ENCODE assay signal across 28 cellular contexts in the genomic region with DNA sequence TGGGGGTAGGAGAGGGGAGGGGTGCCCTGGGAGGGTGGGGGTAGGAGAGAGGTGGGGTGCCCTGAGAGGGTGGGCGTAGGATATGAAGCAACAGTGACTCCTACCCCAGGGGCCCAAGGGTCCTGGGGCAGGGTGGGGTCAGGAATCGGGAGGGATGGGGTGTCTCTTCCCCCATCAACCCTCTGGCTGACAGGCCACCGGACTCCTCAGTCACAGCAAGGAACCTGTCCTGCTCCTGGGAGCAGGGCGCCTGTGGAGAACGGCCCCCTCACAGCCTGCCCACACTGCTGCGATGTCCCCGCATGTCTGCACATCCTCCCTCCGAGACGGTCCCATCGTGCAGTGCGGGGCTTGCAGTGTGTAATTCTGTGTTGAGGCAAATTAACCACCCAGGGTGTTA. TPM values are rescaled to one million over a fixed set of nuclear protein-coding genes. Genes with fewer than 3 reads are reported as not detected.
"Had no signal": no experiment of that assay in that cellular context is flagged by ENCODE, and none has a peak within 500 bp of the region (broad histone marks: within the 10 kb centered on the region; RNA-seq: fewer than 3 reads in every experiment).

No MANE protein-coding gene starts in this region.

- H3K4me3 Mint-ChIP-seq: activated CD4-positive, alpha-beta T cell treated with anti-CD3 and anti-CD28 coated beads, Interleukin-2, amount 10 ng/mL, durations not matched to agents 7 days and 5 days; activated CD8-positive, alpha-beta memory T cell treated with anti-CD3 and anti-CD28 coated beads, Interleukin-2, amount 10 ng/mL, durations not matched to agents 7 days and 5 days; activated CD8-positive, alpha-beta T cell treated with anti-CD3 and anti-CD28 coated beads for 36 hours; activated naive CD4-positive, alpha-beta T cell treated with anti-CD3 and anti-CD28 coated beads, Interleukin-2, amount 50 U/mL, for 24 hours; activated T-helper 1 cell treated with anti-CD3 and anti-CD28 coated beads, Interleukin-12 subunit alpha, Interleukin-12 subunit beta, Interleukin-2, Interleukin-4 antibody, amounts not matched to agents 30 ng/mL and 10 ng/mL and 1 ng/mL, durations not matched to agents 14 hours and 24 hours and 36 hours; brain; naive thymus-derived CD8-positive, alpha-beta T cell; T-cell; T-helper 2 cell treated with Interferon-gamma antibody and Interleukin-4, amounts not matched to agents 5 μg/mL and 100 μg/mL, for 36 hours had no signal

- H3K36me3 Mint-ChIP-seq: activated CD8-positive, alpha-beta memory T cell treated with anti-CD3 and anti-CD28 coated beads, Interleukin-2, amount 10 ng/mL, durations not matched to agents 7 days and 5 days; activated naive CD4-positive, alpha-beta T cell treated with anti-CD3 and anti-CD28 coated beads, Interleukin-2, amount 50 U/mL, for 24 hours; brain; naive thymus-derived CD8-positive, alpha-beta T cell; T-cell had no signal

- DNase-seq: activated CD4-positive, alpha-beta T cell treated with anti-CD3 and anti-CD28 coated beads, Interleukin-2, amount 10 ng/mL, durations not matched to agents 7 days and 5 days; activated CD8-positive, alpha-beta memory T cell treated with anti-CD3 and anti-CD28 coated beads, Interleukin-2, amount 10 ng/mL, durations not matched to agents 7 days and 5 days; activated CD8-positive, alpha-beta T cell treated with anti-CD3 and anti-CD28 coated beads for 36 hours; activated gamma-delta T cell; anterior cingulate cortex; central memory CD4-positive, alpha-beta T cell; dorsolateral prefrontal cortex; effector memory CD8-positive, alpha-beta T cell; heart left ventricle; kidney; lower lobe of right lung; naive thymus-derived CD8-positive, alpha-beta T cell; right lobe of liver; stimulated activated CD4-positive, alpha-beta T cell treated with anti-CD3 and anti-CD28 coated beads, Interleukin-1b, Interleukin-23, amount 100 ng/mL, for 48 hours; T-cell; testis; trophoblast cell; uterus had no signal

- H3K9me3 ChIP-seq: heart left ventricle, lower lobe of right lung, neutrophil, right lobe of liver, testis, uterus had no signal

- ATAC-seq: activated CD4-positive, CD25-positive, alpha-beta regulatory T cell treated with anti-CD3 and anti-CD28 coated beads, Interleukin-2, amount 50 U/mL, for 24 hours; activated CD8-positive, alpha-beta memory T cell treated with anti-CD3 and anti-CD28 coated beads, Interleukin-2, amount 10 ng/mL, durations not matched to agents 7 days and 5 days; activated CD8-positive, alpha-beta T cell treated with anti-CD3 and anti-CD28 coated beads for 36 hours; effector memory CD8-positive, alpha-beta T cell; heart left ventricle; naive thymus-derived CD8-positive, alpha-beta T cell; T-cell had no signal

- H3K4me1 ChIP-seq: heart left ventricle, lower lobe of right lung, parathyroid adenoma, right lobe of liver, testis, uterus had no signal

- H3K27me3 ChIP-seq: neutrophil, right lobe of liver, testis, uterus had no signal

- H3K27ac Mint-ChIP-seq: activated CD4-positive, alpha-beta T cell treated with anti-CD3 and anti-CD28 coated beads, Interleukin-2, amount 10 ng/mL, durations not matched to agents 7 days and 5 days; activated CD8-positive, alpha-beta memory T cell treated with anti-CD3 and anti-CD28 coated beads, Interleukin-2, amount 10 ng/mL, durations not matched to agents 7 days and 5 days; activated CD8-positive, alpha-beta T cell treated with anti-CD3 and anti-CD28 coated beads for 36 hours; activated naive CD4-positive, alpha-beta T cell treated with anti-CD3 and anti-CD28 coated beads, Interleukin-2, amount 50 U/mL, for 24 hours; activated T-helper 1 cell treated with anti-CD3 and anti-CD28 coated beads, Interleukin-12 subunit alpha, Interleukin-12 subunit beta, Interleukin-2, Interleukin-4 antibody, amounts not matched to agents 30 ng/mL and 10 ng/mL and 1 ng/mL, durations not matched to agents 14 hours and 24 hours and 36 hours; brain; effector memory CD8-positive, alpha-beta T cell; naive thymus-derived CD8-positive, alpha-beta T cell; T-cell; T-helper 2 cell treated with Interferon-gamma antibody and Interleukin-4, amounts not matched to agents 5 μg/mL and 100 μg/mL, for 36 hours had no signal

- H3K27ac ChIP-seq: dorsolateral prefrontal cortex, heart left ventricle, lower lobe of right lung, neutrophil, parathyroid adenoma, right lobe of liver, testis, uterus, VCaP had no signal

- H3K36me3 ChIP-seq: heart left ventricle, lower lobe of right lung, neutrophil, right lobe of liver, uterus had no signal

- H3K4me1 Mint-ChIP-seq: activated CD4-positive, alpha-beta T cell treated with anti-CD3 and anti-CD28 coated beads, Interleukin-2, amount 10 ng/mL, durations not matched to agents 7 days and 5 days; activated CD8-positive, alpha-beta memory T cell treated with anti-CD3 and anti-CD28 coated beads, Interleukin-2, amount 10 ng/mL, durations not matched to agents 7 days and 5 days; brain; naive thymus-derived CD8-positive, alpha-beta T cell; T-cell had no signal

- H2AFZ ChIP-seq: parathyroid adenoma had no signal

- H3K4me3 ChIP-seq: dorsolateral prefrontal cortex, heart left ventricle, lower lobe of right lung, right lobe of liver, skin epidermis, testis, uterus had no signal

- H3K9ac ChIP-seq: parathyroid adenoma had no signal

- H3K9me3 Mint-ChIP-seq: activated CD4-positive, alpha-beta T cell treated with anti-CD3 and anti-CD28 coated beads, Interleukin-2, amount 10 ng/mL, durations not matched to agents 7 days and 5 days; activated CD8-positive, alpha-beta T cell treated with anti-CD3 and anti-CD28 coated beads for 36 hours; activated naive CD4-positive, alpha-beta T cell treated with anti-CD3 and anti-CD28 coated beads, Interleukin-2, amount 50 U/mL, for 24 hours; activated T-helper 1 cell treated with anti-CD3 and anti-CD28 coated beads, Interleukin-12 subunit alpha, Interleukin-12 subunit beta, Interleukin-2, Interleukin-4 antibody, amounts not matched to agents 30 ng/mL and 10 ng/mL and 1 ng/mL, durations not matched to agents 14 hours and 24 hours and 36 hours; effector memory CD8-positive, alpha-beta T cell; naive thymus-derived CD8-positive, alpha-beta T cell; T-cell; T-helper 2 cell treated with Interferon-gamma antibody and Interleukin-4, amounts not matched to agents 5 μg/mL and 100 μg/mL, for 36 hours had no signal

RNA-seq across cellular contexts. Expression of gene TM4SF19, which starts 2.7 kb away (rescaled TPM):
- total RNA-seq: activated CD4-positive, alpha-beta T cell treated with anti-CD3 and anti-CD28 coated beads, Interleukin-2, amount 10 ng/mL, durations not matched to agents 7 days and 5 days; activated CD8-positive, alpha-beta memory T cell treated with anti-CD3 and anti-CD28 coated beads, Interleukin-2, amount 10 ng/mL, durations not matched to agents 7 days and 5 days; activated CD8-positive, alpha-beta T cell treated with anti-CD3 and anti-CD28 coated beads for 36 hours; activated T-helper 1 cell treated with anti-CD3 and anti-CD28 coated beads, Interleukin-12 subunit alpha, Interleukin-12 subunit beta, Interleukin-2, Interleukin-4 antibody, amounts not matched to agents 30 ng/mL and 10 ng/mL and 1 ng/mL, durations not matched to agents 14 hours and 24 hours and 36 hours; pulmonary artery endothelial cell; uterus had no signal
- polyA plus RNA-seq: heart left ventricle had no signal
